Comparison of ENCODE assay signal across 13 cellular contexts in the genomic region with DNA sequence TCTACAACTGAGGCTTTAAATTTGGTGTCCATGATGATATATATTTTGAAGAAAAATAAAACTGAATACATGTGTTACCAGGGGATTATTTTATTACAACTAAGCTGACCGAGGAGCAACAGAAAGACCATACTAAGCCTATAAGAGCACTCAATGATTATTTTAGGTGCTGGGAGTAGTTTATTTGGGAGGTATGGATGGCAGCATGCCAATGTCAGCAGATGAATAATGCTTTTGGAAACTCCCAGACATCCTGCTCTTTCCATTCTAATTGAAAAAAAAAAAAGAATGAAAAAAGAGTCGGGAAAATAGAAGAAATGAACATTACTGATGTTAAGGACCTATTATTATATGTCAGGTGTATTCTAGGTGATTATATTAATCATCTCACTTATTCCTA.
DNase-seq lines count a peak whose midpoint lies in the region; ATAC-seq and TF ChIP-seq lines count a peak whose summit lies in the region.
"Had no signal": no experiment of that assay in that cellular context is flagged by ENCODE, and none has a peak within 500 bp of the region (broad histone marks: within the 10 kb centered on the region; RNA-seq: fewer than 3 reads in every experiment).

No MANE protein-coding gene starts in this region.

- TF ChIP-seq CTCF in left ventricle myocardium inferior (IDR thresholded peaks at IDR 0.05; ENCODE audit: borderline replicate concordance), result no peak
- no peak for TF ChIP-seq CTCF in fibroblast of lung (conservative IDR thresholded peaks at IDR 0.05 in 1 of 2, IDR thresholded peaks at IDR 0.05 in 1 of 2; ENCODE audit: low read depth in 1 of 2, low read length in 2 of 2)
- no peak for TF ChIP-seq CTCF in uterus (IDR thresholded peaks at IDR 0.05)
- TF ChIP-seq CTCF in vagina (IDR thresholded peaks at IDR 0.05), result no peak
- TF ChIP-seq CTCF in GM10248 (IDR thresholded peaks at IDR 0.05; ENCODE audit: control extremely low read depth, extremely low read depth, low read depth, missing control alignments), result no peak

- H3K4me3 ChIP-seq in left ventricle myocardium inferior (no peak overlapping the region), fibroblast of lung (replicated peaks in 1 of 4; ENCODE audit: control extremely low read depth in 1 of 4, insufficient read depth in 1 of 4, low read depth in 3 of 4, low read length in 4 of 4) (no peak overlapping the region), uterus (no peak overlapping the region), vagina (no peak overlapping the region)

- no peak overlapping the region for H2AFZ ChIP-seq in fibroblast of lung (ENCODE audit: low read length)

- POLR2A ChIA-PET in GM10248 (lab: Yijun Ruan, JAX), result no interaction called here

- H3K27me3 ChIP-seq in left ventricle myocardium inferior (ENCODE audit: low read depth) (no peaks in the 10 kb centered on the region), fibroblast of lung (ENCODE audit: control insufficient read depth, insufficient read depth, low read length) (no peaks in the 10 kb centered on the region), uterus (no peaks in the 10 kb centered on the region), vagina (no peaks in the 10 kb centered on the region)

- H3K4me1 ChIP-seq in left ventricle myocardium inferior (no peaks in the 10 kb centered on the region), fibroblast of lung (ENCODE audit: control insufficient read depth, extremely low read depth, insufficient read depth, low read length) (no peaks in the 10 kb centered on the region), uterus (no peaks in the 10 kb centered on the region), vagina (no peaks in the 10 kb centered on the region)

- DNase-seq in left cardiac atrium (peak; percentile 18), left ventricle myocardium inferior (no peak), NCI-H748 treated with DMSO at 0.1 percent for 48 hours (lab: John Stamatoyannopoulos, UW) (peak; percentile 91), fibroblast of lung (ENCODE audit: low read depth in 2 of 2) (peak; percentile 37 to 68), uterus (no peak), activated gamma-delta T cell treated with Interleukin-2 at 50 U/mL for 16 hours (no peak), vagina (ENCODE audit: extremely low spot score in 2 of 2) (no peak), GM10248 (ENCODE audit: extremely low spot score) (no peak)
- DNase-seq: cerebellar nuclear complex; occipital lobe; stimulated activated CD4-positive, alpha-beta T cell treated with anti-CD3 and anti-CD28 coated beads, Interleukin-1b, Interleukin-23, amount 100 ng/mL, for 48 hours had no signal

- H3K9me3 ChIP-seq in left ventricle myocardium inferior (replicated peaks), result no peaks in the 10 kb centered on the region
- H3K9me3 ChIP-seq in fibroblast of lung (ENCODE audit: control insufficient read depth, insufficient read depth, low read depth, low read length), result no peaks in the 10 kb centered on the region
- no peaks in the 10 kb centered on the region for H3K9me3 ChIP-seq in uterus
- no peaks in the 10 kb centered on the region for H3K9me3 ChIP-seq in vagina

- no peaks in the 10 kb centered on the region for H3K79me2 ChIP-seq in fibroblast of lung (ENCODE audit: control insufficient read depth, insufficient read depth, low read length)

- CTCF ChIA-PET in GM10248 (lab: Yijun Ruan, JAX), result no interaction called here

- TF ChIP-seq POLR2A in uterus (IDR thresholded peaks at IDR 0.05) (no peak), vagina (IDR thresholded peaks at IDR 0.05) (no peak)

- peak in 1 of 2 donors; percentile 60 for ATAC-seq in left cardiac atrium
- ATAC-seq: left lobe of liver had no signal

- H3K4me2 ChIP-seq in fibroblast of lung (ENCODE audit: extremely low read depth, insufficient read depth, low read length), result no peak overlapping the region
- H3K4me2 ChIP-seq: KMS-11 had no signal

- H4K20me1 ChIP-seq in fibroblast of lung (ENCODE audit: control insufficient read depth, extremely low read depth, insufficient read depth, low read length), result no peaks in the 10 kb centered on the region

- H3K9ac ChIP-seq in fibroblast of lung (ENCODE audit: insufficient read depth, low read length), result no peak overlapping the region
- H3K9ac ChIP-seq: KMS-11 had no signal

- intact Hi-C loops in left cardiac atrium (cut with DNase I), result no loop called here
- intact Hi-C loops in left ventricle myocardium inferior (cut with micrococcal nuclease), result no loop called here
- intact Hi-C loops in uterus (cut with DNase I; ENCODE audit: low total_unique reads), result no loop called here
- intact Hi-C loops in vagina (cut with DNase I), result no loop called here

- H3K27ac ChIP-seq in left ventricle myocardium inferior (replicated peaks), result no peak overlapping the region
- no peak overlapping the region for H3K27ac ChIP-seq in fibroblast of lung (ENCODE audit: insufficient read depth, low read length)
- H3K27ac ChIP-seq in uterus, result peak overlapping the region; percentile 33 to 34
- no peak overlapping the region for H3K27ac ChIP-seq in vagina
- H3K27ac ChIP-seq: KMS-11 had no signal

- H3K36me3 ChIP-seq in left ventricle myocardium inferior (no peaks in the 10 kb centered on the region), fibroblast of lung (ENCODE audit: control insufficient read depth, insufficient read depth, low read length) (no peaks in the 10 kb centered on the region), uterus (no peaks in the 10 kb centered on the region), vagina (no peaks in the 10 kb centered on the region)

Comparison
In these comparisons a context has a peak if more than half of its experiments do, and no peak if none do; other contexts are left out.
1. DNase-seq: peak in left cardiac atrium (single experiment), NCI-H748 treated with DMSO at 0.1 percent for 48 hours (single experiment) and fibroblast of lung (2 of 2); none in left ventricle myocardium inferior (single experiment), uterus (0 of 2), activated gamma-delta T cell treated with Interleukin-2 at 50 U/mL for 16 hours (single experiment), vagina (0 of 2) and GM10248 (single experiment).
2. H3K27ac ChIP-seq: peak in uterus (2 of 2); none in left ventricle myocardium inferior (single experiment), fibroblast of lung (single experiment) and vagina (single experiment).